ENCODE assay signal across 30 cellular contexts in the genomic region with DNA sequence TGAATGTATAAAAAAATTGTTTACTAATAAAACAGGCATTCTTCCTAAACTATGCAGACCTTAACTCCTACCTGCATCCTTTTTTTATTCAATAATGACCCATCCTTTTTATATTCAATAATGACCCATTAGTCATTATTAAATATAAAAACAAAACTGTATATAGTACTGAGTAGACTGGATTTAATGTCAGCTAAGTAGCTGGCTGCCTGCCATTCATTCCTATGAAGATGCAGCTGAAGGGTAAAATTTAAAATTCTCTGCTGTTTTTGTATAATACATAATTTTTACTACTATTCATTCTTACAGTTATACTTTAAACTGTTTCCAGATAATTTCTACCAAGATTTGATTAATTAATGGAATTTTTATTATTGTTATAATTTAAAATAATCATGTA.
A peak's percentile ranks its signal among the peaks of the same experiment; 100 is the strongest.
DNase-seq lines count a peak whose midpoint lies in the region; ATAC-seq, FAIRE-seq and TF ChIP-seq lines count a peak whose summit lies in the region.
"Had no signal": no experiment of that assay in that cellular context is flagged by ENCODE, and none has a peak within 500 bp of the region (broad histone marks: within the 10 kb centered on the region; RNA-seq: fewer than 3 reads in every experiment).

No MANE protein-coding gene starts in this region.

- FAIRE-seq in colon (lab: Jason Lieb, UNC) (peak; percentile 33), keratinocyte (lab: Jason Lieb, UNC) (no peak)
- FAIRE-seq: endothelial cell of umbilical vein had no signal

- H3K9me1 ChIP-seq in keratinocyte (ENCODE audit: control insufficient read depth, extremely low read depth, insufficient read depth, low read length): no peaks in the 10 kb centered on the region

- no peaks in the 10 kb centered on the region for H3K27me3 ChIP-seq in PC-9 (ENCODE audit: insufficient read depth, low read depth)
- no peaks in the 10 kb centered on the region for H3K27me3 ChIP-seq in keratinocyte (ENCODE audit: control insufficient read depth, extremely low read depth, insufficient read depth, low read length)
- H3K27me3 ChIP-seq: ascending aorta, BLaER1, foreskin keratinocyte, heart right ventricle, right atrium auricular region, SJCRH30, spleen had no signal

- TF ChIP-seq CTCF in PC-9 (conservative IDR thresholded peaks at IDR 0.05) (no peak), keratinocyte (optimal IDR thresholded peaks at IDR 0.05 in 1 of 3, IDR thresholded peaks at IDR 0.05 in 1 of 3, conservative IDR thresholded peaks at IDR 0.05 in 1 of 3; ENCODE audit: extremely low read depth in 1 of 3, insufficient read depth in 2 of 3, low read length in 3 of 3) (no peak)

- dilution Hi-C loops in keratinocyte (cut with MboI; ENCODE audit: extremely low pct_ligation_motif_present, low sequenced_read_pairs): no loop called here

- H3K4me2 ChIP-seq in PC-9: no peak overlapping the region
- H3K4me2 ChIP-seq in keratinocyte (ENCODE audit: control insufficient read depth, extremely low read depth, insufficient read depth, low read depth, low read length): peak overlapping the region; percentile 53
- H3K4me2 ChIP-seq: BLaER1 had no signal

- H3F3A ChIP-seq in PC-9 (ENCODE audit: insufficient read depth, low read depth): no peaks in the 10 kb centered on the region; the same call in 1 of the 2 replicates

- H3K79me2 ChIP-seq in PC-9 (ENCODE audit: low read depth): no peaks in the 10 kb centered on the region
- H3K79me2 ChIP-seq in keratinocyte (ENCODE audit: control insufficient read depth, insufficient read depth, low read length): no peaks in the 10 kb centered on the region
- H3K79me2 ChIP-seq: parathyroid adenoma had no signal

- ATAC-seq in GM18858 (IDR thresholded peaks at IDR 0.05; ENCODE audit: unreplicated experiment): no peak
- ATAC-seq: activated CD8-positive, alpha-beta T cell treated with anti-CD3 and anti-CD28 coated beads, Interleukin-2, amount 10 ng/mL, durations not matched to agents 7 days and 5 days; heart right ventricle had no signal

- H3K9ac ChIP-seq in keratinocyte (ENCODE audit: control insufficient read depth, extremely low read depth, insufficient read depth, low read length): no peak overlapping the region
- H3K9ac ChIP-seq: BLaER1, parathyroid adenoma had no signal

- H3K4me3 ChIP-seq in PC-9: no peak overlapping the region
- no peak overlapping the region for H3K4me3 ChIP-seq in keratinocyte (ENCODE audit: control insufficient read depth in 2 of 3, extremely low read depth in 1 of 3, insufficient read depth in 2 of 3, low read depth in 1 of 3, low read length in 3 of 3)
- H3K4me3 ChIP-seq: ascending aorta, BLaER1, heart right ventricle, right atrium auricular region, SJCRH30, spleen had no signal

- H3K36me3 ChIP-seq in PC-9 (ENCODE audit: low read depth) (no peaks in the 10 kb centered on the region), keratinocyte (ENCODE audit: control insufficient read depth in 2 of 2, extremely low read depth in 1 of 2, insufficient read depth in 2 of 2, low read length in 2 of 2) (no peaks in the 10 kb centered on the region)
- H3K36me3 ChIP-seq: ascending aorta, BLaER1, heart right ventricle, right atrium auricular region, SJCRH30, spleen had no signal

- H3K9me3 ChIP-seq in PC-9 (ENCODE audit: insufficient read depth, low read depth) (peaks cover 4% of the 10 kb centered on the region; the same call in 1 of the 2 replicates), keratinocyte (ENCODE audit: control insufficient read depth, low read depth, low read length) (no peaks in the 10 kb centered on the region)
- H3K9me3 ChIP-seq: right atrium auricular region, SJCRH30 had no signal

- CTCF ChIA-PET in PC-9 (lab: Charles Lee): no interaction called here

- POLR2A ChIA-PET in PC-9 (lab: Charles Lee; ENCODE audit: unreplicated experiment): no interaction called here

- intact Hi-C loops in PC-9 (cut with micrococcal nuclease; ENCODE audit: unreplicated experiment): loop anchor here (10.0 kb wide), 2 partner anchors 459 to 769 kb away; partner anchors contain the start of gene NEK7
- intact Hi-C loops in posterior cingulate gyrus (cut with DNase I): no loop called here

- no peaks in the 10 kb centered on the region for H3K9me2 ChIP-seq in PC-9 (ENCODE audit: insufficient read depth)

- H4K20me1 ChIP-seq in PC-9 (ENCODE audit: insufficient read depth) (no peaks in the 10 kb centered on the region), keratinocyte (ENCODE audit: control insufficient read depth, extremely low read depth, insufficient read depth, low read length) (no peaks in the 10 kb centered on the region)
- H4K20me1 ChIP-seq: BLaER1 had no signal

- no peak overlapping the region for H2AFZ ChIP-seq in PC-9
- H2AFZ ChIP-seq in keratinocyte (ENCODE audit: control insufficient read depth, low read length): no peak overlapping the region
- H2AFZ ChIP-seq: parathyroid adenoma had no signal

- DNase-seq in ELR (ENCODE audit: low read depth) (peak; percentile 19), PC-9 (no peak), keratinocyte (ENCODE audit: low read depth, low spot score) (no peak), DMS 273 treated with DMSO at 0.1 percent for 48 hours (lab: John Stamatoyannopoulos, UW) (no peak), NCI-H526 treated with DMSO at 0.1 percent for 48 hours (lab: John Stamatoyannopoulos, UW) (no peak), posterior cingulate gyrus (no peak)
- DNase-seq: activated CD4-positive, alpha-beta T cell treated with anti-CD3 and anti-CD28 coated beads for 1 hour; activated CD8-positive, alpha-beta T cell treated with anti-CD3 and anti-CD28 coated beads, Interleukin-2, amount 10 ng/mL, durations not matched to agents 7 days and 5 days; activated effector memory CD4-positive, alpha-beta T cell treated with Interleukin-2 at 50 U/mL for 16 hours; activated naive CD8-positive, alpha-beta T cell treated with anti-CD3 and anti-CD28 coated beads for 36 hours; cerebellar nuclear complex; DMS79; heart right ventricle; HFFc6; Karpas-422; left cardiac atrium; NCI-H146; NCI-H2171; NCI-H510A treated with DMSO at 0.1 percent for 48 hours; SJCRH30; spleen; stimulated activated CD4-positive, alpha-beta T cell treated with anti-CD3 and anti-CD28 coated beads, Interleukin-2, amount 100 ng/mL, for 48 hours had no signal

- H3K27ac ChIP-seq in PC-9 (peak overlapping the region; percentile 38), keratinocyte (ENCODE audit: control insufficient read depth, insufficient read depth, low read length) (no peak overlapping the region)
- H3K27ac ChIP-seq: ascending aorta, BLaER1, foreskin keratinocyte, heart right ventricle, parathyroid adenoma, right atrium auricular region, SJCRH30, spleen had no signal

- no TSS peak for BruUV-seq in PC-9 (replicated peaks; lab: Mats Ljungman, UMichigan)

- H3K4me1 ChIP-seq in PC-9 (replicated peaks; ENCODE audit: insufficient read depth): peaks cover 11% of the 10 kb centered on the region
- H3K4me1 ChIP-seq in keratinocyte (ENCODE audit: control insufficient read depth, extremely low read depth, insufficient read depth, low read length): peaks cover 11% of the 10 kb centered on the region
- H3K4me1 ChIP-seq: ascending aorta, BLaER1, parathyroid adenoma, SJCRH30 had no signal
